ENCODE assay signal across 22 cellular contexts in genomic region chr9:99021512-99021911, GRCh38.
"Had no signal": no experiment of that assay in that cellular context is flagged by ENCODE, and none has a peak within 500 bp of the region (broad histone marks: within the 10 kb centered on the region; RNA-seq: fewer than 3 reads in every experiment).

No MANE protein-coding gene starts in this region.

- H3K4me1 ChIP-seq: pancreas, right lobe of liver had no signal

- H3K27ac Mint-ChIP-seq: activated CD4-positive, alpha-beta T cell treated with anti-CD3 and anti-CD28 coated beads, Interleukin-2, amount 10 ng/mL, durations not matched to agents 7 days and 5 days; activated CD8-positive, alpha-beta T cell treated with anti-CD3 and anti-CD28 coated beads, Interleukin-2, amount 10 ng/mL, durations not matched to agents 7 days and 5 days; activated naive CD4-positive, alpha-beta T cell treated with anti-CD3 and anti-CD28 coated beads, Interleukin-2, amount 50 U/mL, for 24 hours; stimulated activated memory B cell treated with anti-CD40 and anti-IgM and Interleukin-4, amounts not matched to agents 10 μg/mL and 1 μg/mL and 100 μg/mL, for 72 hours; T-helper 1 cell treated with Interleukin-12 subunit alpha and Interleukin-12 subunit beta and Interleukin-4 antibody, amounts not matched to agents 30 μg/mL and 1 μg/mL, for 36 hours; type B pancreatic cell had no signal

- H3K36me3 ChIP-seq: cardiac muscle cell, pancreas, right lobe of liver, SJSA1 had no signal

- H3K27me3 ChIP-seq: cardiac muscle cell, pancreas, right lobe of liver, SJSA1 had no signal

- H3K9me3 ChIP-seq: pancreas, right lobe of liver, SJSA1 had no signal

- H3K27ac ChIP-seq: cardiac muscle cell, pancreas, right lobe of liver had no signal

- H3K4me3 Mint-ChIP-seq: activated CD4-positive, alpha-beta T cell treated with anti-CD3 and anti-CD28 coated beads, Interleukin-2, amount 10 ng/mL, durations not matched to agents 7 days and 5 days; activated CD8-positive, alpha-beta T cell treated with anti-CD3 and anti-CD28 coated beads, Interleukin-2, amount 10 ng/mL, durations not matched to agents 7 days and 5 days; activated naive CD4-positive, alpha-beta T cell treated with anti-CD3 and anti-CD28 coated beads, Interleukin-2, amount 50 U/mL, for 24 hours; neural crest cell; stimulated activated memory B cell treated with anti-CD40 and anti-IgM and Interleukin-4, amounts not matched to agents 10 μg/mL and 1 μg/mL and 100 μg/mL, for 72 hours; T-helper 1 cell treated with Interleukin-12 subunit alpha and Interleukin-12 subunit beta and Interleukin-4 antibody, amounts not matched to agents 30 μg/mL and 1 μg/mL, for 36 hours; type B pancreatic cell had no signal

- H3K4me3 ChIP-seq: cardiac muscle cell, pancreas, right lobe of liver, SJSA1, smooth muscle cell had no signal

- H3K36me3 Mint-ChIP-seq: activated naive CD4-positive, alpha-beta T cell treated with anti-CD3 and anti-CD28 coated beads, Interleukin-2, amount 50 U/mL, for 24 hours; stimulated activated memory B cell treated with anti-CD40 and anti-IgM and Interleukin-4, amounts not matched to agents 10 μg/mL and 1 μg/mL and 100 μg/mL, for 72 hours; type B pancreatic cell had no signal

- H3K4me2 ChIP-seq: smooth muscle cell had no signal

- FAIRE-seq: endometrium, frontal cortex, kidney, pancreas had no signal

- ATAC-seq: activated CD8-positive, alpha-beta T cell treated with anti-CD3 and anti-CD28 coated beads, Interleukin-2, amount 10 ng/mL, durations not matched to agents 7 days and 5 days; left lobe of liver; pancreas; right lobe of liver; stimulated activated memory B cell treated with anti-CD40 and anti-IgM and Interleukin-4, amounts not matched to agents 10 μg/mL and 1 μg/mL and 100 μg/mL, for 72 hours had no signal

- H3K4me1 Mint-ChIP-seq: neural crest cell had no signal

- DNase-seq: activated CD4-positive, alpha-beta T cell treated with anti-CD3 and anti-CD28 coated beads, Interleukin-2, amount 10 ng/mL, durations not matched to agents 7 days and 5 days; activated CD8-positive, alpha-beta T cell treated with anti-CD3 and anti-CD28 coated beads, Interleukin-2, amount 10 ng/mL, durations not matched to agents 7 days and 5 days; activated gamma-delta T cell; erythroblast; hypothalamus; kidney; mammary epithelial cell; right lobe of liver; stimulated activated CD4-positive, alpha-beta T cell treated with anti-CD3 and anti-CD28 coated beads, Interleukin-4, amount 100 ng/mL, for 1 hour; substantia nigra had no signal

- H3K27me3 Mint-ChIP-seq: activated naive CD4-positive, alpha-beta T cell treated with anti-CD3 and anti-CD28 coated beads, Interleukin-2, amount 50 U/mL, for 24 hours; stimulated activated memory B cell treated with anti-CD40 and anti-IgM and Interleukin-4, amounts not matched to agents 10 μg/mL and 1 μg/mL and 100 μg/mL, for 72 hours had no signal

- H3K9me3 Mint-ChIP-seq: activated CD4-positive, alpha-beta T cell treated with anti-CD3 and anti-CD28 coated beads, Interleukin-2, amount 10 ng/mL, durations not matched to agents 7 days and 5 days; activated naive CD4-positive, alpha-beta T cell treated with anti-CD3 and anti-CD28 coated beads, Interleukin-2, amount 50 U/mL, for 24 hours; stimulated activated memory B cell treated with anti-CD40 and anti-IgM and Interleukin-4, amounts not matched to agents 10 μg/mL and 1 μg/mL and 100 μg/mL, for 72 hours; T-helper 1 cell treated with Interleukin-12 subunit alpha and Interleukin-12 subunit beta and Interleukin-4 antibody, amounts not matched to agents 30 μg/mL and 1 μg/mL, for 36 hours; type B pancreatic cell had no signal
